Comparison of ENCODE assay signal across 1 cellular context in genomic region chrX:103073442-103073841, GRCh38.
TF ChIP-seq lines count a peak whose summit lies in the region.

No MANE protein-coding gene starts in this region.

TF ChIP-seq in HepG2, 621 proteins besides CTCF, POLR2A, EP300 and RAD21:
- TF ChIP-seq CCDC6 (CRISPR knock-in tag; IDR thresholded peaks at IDR 0.05) (no peak), CHD4 (IDR thresholded peaks at IDR 0.05; ENCODE audit: borderline replicate concordance, low read length) (no peak), RARG (CRISPR knock-in tag; IDR thresholded peaks at IDR 0.05; ENCODE audit: low read depth) (no peak), HMGA1 (CRISPR knock-in tag; conservative IDR thresholded peaks at IDR 0.05) (no peak)
- TF ChIP-seq, protein P1, sequence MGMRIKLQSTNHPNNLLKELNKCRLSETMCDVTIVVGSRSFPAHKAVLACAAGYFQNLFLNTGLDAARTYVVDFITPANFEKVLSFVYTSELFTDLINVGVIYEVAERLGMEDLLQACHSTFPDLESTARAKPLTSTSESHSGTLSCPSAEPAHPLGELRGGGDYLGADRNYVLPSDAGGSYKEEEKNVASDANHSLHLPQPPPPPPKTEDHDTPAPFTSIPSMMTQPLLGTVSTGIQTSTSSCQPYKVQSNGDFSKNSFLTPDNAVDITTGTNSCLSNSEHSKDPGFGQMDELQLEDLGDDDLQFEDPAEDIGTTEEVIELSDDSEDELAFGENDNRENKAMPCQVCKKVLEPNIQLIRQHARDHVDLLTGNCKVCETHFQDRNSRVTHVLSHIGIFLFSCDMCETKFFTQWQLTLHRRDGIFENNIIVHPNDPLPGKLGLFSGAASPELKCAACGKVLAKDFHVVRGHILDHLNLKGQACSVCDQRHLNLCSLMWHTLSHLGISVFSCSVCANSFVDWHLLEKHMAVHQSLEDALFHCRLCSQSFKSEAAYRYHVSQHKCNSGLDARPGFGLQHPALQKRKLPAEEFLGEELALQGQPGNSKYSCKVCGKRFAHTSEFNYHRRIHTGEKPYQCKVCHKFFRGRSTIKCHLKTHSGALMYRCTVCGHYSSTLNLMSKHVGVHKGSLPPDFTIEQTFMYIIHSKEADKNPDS (CRISPR knock-in tag; IDR thresholded peaks at IDR 0.05) = no peak
- TF ChIP-seq, protein P2, sequence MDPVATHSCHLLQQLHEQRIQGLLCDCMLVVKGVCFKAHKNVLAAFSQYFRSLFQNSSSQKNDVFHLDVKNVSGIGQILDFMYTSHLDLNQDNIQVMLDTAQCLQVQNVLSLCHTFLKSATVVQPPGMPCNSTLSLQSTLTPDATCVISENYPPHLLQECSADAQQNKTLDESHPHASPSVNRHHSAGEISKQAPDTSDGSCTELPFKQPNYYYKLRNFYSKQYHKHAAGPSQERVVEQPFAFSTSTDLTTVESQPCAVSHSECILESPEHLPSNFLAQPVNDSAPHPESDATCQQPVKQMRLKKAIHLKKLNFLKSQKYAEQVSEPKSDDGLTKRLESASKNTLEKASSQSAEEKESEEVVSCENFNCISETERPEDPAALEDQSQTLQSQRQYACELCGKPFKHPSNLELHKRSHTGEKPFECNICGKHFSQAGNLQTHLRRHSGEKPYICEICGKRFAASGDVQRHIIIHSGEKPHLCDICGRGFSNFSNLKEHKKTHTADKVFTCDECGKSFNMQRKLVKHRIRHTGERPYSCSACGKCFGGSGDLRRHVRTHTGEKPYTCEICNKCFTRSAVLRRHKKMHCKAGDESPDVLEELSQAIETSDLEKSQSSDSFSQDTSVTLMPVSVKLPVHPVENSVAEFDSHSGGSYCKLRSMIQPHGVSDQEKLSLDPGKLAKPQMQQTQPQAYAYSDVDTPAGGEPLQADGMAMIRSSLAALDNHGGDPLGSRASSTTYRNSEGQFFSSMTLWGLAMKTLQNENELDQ (CRISPR knock-in tag; IDR thresholded peaks at IDR 0.05; ENCODE audit: borderline replicate concordance) = no peak
- TF ChIP-seq, protein P3, sequence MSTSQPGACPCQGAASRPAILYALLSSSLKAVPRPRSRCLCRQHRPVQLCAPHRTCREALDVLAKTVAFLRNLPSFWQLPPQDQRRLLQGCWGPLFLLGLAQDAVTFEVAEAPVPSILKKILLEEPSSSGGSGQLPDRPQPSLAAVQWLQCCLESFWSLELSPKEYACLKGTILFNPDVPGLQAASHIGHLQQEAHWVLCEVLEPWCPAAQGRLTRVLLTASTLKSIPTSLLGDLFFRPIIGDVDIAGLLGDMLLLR (CRISPR knock-in tag; IDR thresholded peaks at IDR 0.05) = no peak
TF ChIP-seq in HepG2: peak in this region for 0.
